ENCODE assay signal across 9 cellular contexts in the genomic region with DNA sequence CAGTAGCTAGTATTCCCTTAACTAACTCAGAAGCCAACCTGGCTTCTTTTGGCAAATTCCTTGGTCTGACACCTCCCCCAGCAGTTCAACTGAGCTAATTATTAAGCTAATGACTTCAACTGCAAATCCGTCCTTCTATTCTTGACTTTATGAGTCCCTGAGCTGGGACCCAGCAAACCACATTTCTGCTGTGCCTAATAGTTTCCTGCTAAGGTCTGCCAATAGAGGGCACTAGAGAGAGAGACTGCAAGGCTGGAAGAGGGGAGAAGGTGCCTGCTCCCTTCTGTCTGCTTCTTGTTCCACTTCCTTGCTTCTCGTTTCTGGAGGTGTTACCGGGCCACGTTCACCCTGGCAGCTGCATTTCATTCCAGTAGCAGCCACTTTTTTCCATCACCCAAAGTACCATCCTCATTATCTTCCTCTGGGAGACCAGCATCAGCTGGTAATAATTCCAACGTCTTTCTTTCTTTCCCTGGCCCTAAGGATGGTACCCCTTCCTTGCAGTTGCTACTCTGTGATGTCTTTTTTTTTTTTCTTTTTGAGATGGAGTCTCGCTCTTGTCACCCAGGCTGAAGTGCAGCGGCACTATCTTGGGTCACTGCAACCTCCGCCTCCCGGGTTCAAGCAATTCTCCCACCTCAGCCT.
A peak's percentile ranks its signal among the peaks of the same experiment; 100 is the strongest.
DNase-seq lines count a peak whose midpoint lies in the region; ATAC-seq and TF ChIP-seq lines count a peak whose summit lies in the region.
"Had no signal": no experiment of that assay in that cellular context is flagged by ENCODE, and none has a peak within 500 bp of the region (broad histone marks: within the 10 kb centered on the region; RNA-seq: fewer than 3 reads in every experiment).

No MANE protein-coding gene starts in this region.

- peak in 3 of 5 donors; percentile 5 to 12 (median 6) for DNase-seq in CD4-positive, alpha-beta memory T cell
- peak; percentile 86 for DNase-seq in Karpas-422
- DNase-seq in RWPE2 (ENCODE audit: low spot score) = no peak
- DNase-seq in erythroblast (lab: John Stamatoyannopoulos, UW) = peak; percentile 38 to 62
- DNase-seq in mucosa of gallbladder (ENCODE audit: low spot score) = peak; percentile 58

- H3K4me1 ChIP-seq in CD4-positive, alpha-beta memory T cell (ENCODE audit: insufficient read depth, low read length) = no peaks in the 10 kb centered on the region
- H3K4me1 ChIP-seq in Karpas-422 (ENCODE audit: low read length) = no peaks in the 10 kb centered on the region
- H3K4me1 ChIP-seq in RWPE2 (ENCODE audit: insufficient read depth, poor library complexity, severe bottlenecking) = peaks cover 11% of the 10 kb centered on the region

- H3K4me3 Mint-ChIP-seq in CD4-positive, alpha-beta memory T cell = no peak overlapping the region
- H3K4me3 Mint-ChIP-seq: T-helper 17 cell had no signal

- H3K9me2 ChIP-seq in Karpas-422 (replicated peaks; ENCODE audit: insufficient read depth, low read length) = no peaks in the 10 kb centered on the region

- H3K27ac Mint-ChIP-seq in CD4-positive, alpha-beta memory T cell = no peak overlapping the region
- H3K27ac Mint-ChIP-seq: T-helper 17 cell had no signal

- no peak overlapping the region for H3K4me3 ChIP-seq in CD4-positive, alpha-beta memory T cell (ENCODE audit: low read length in 2 of 2)
- H3K4me3 ChIP-seq in Karpas-422 (ENCODE audit: low read length) (no peak overlapping the region), RWPE2 (ENCODE audit: severe bottlenecking) (no peak overlapping the region)

- no peak overlapping the region for H2AFZ ChIP-seq in Karpas-422 (ENCODE audit: low read length)

- no peaks in the 10 kb centered on the region for H3K36me3 Mint-ChIP-seq in CD4-positive, alpha-beta memory T cell

- no peaks in the 10 kb centered on the region for H3K36me3 ChIP-seq in CD4-positive, alpha-beta memory T cell (ENCODE audit: insufficient read depth, low read length)
- H3K36me3 ChIP-seq in Karpas-422 (ENCODE audit: insufficient read depth, low read length) (no peaks in the 10 kb centered on the region), RWPE2 (ENCODE audit: low read depth) (no peaks in the 10 kb centered on the region)

- H4K20me1 ChIP-seq in Karpas-422 (ENCODE audit: insufficient read depth, low read depth, low read length) = no peaks in the 10 kb centered on the region

- peak; percentile 60 for ATAC-seq in GM18870 (IDR thresholded peaks at IDR 0.05; ENCODE audit: unreplicated experiment)
- ATAC-seq in RWPE2 (ENCODE audit: low read depth) = no peak
- ATAC-seq in GM21717 (IDR thresholded peaks at IDR 0.05; ENCODE audit: unreplicated experiment) = no peak
- no peak for ATAC-seq in HG02763 (IDR thresholded peaks at IDR 0.05; ENCODE audit: unreplicated experiment)
- ATAC-seq: T-helper 17 cell had no signal

- H3K9ac ChIP-seq in Karpas-422 (ENCODE audit: low read length) = no peak overlapping the region

- CTCF ChIA-PET in CD4-positive, alpha-beta memory T cell (lab: Charles Lee; ENCODE audit: partially characterized antibody) = interaction anchor here (0.7 to 2.2 kb wide), 14 partner anchors 9 to 135 kb away, joined by 3 to 15 read pairs (median 4); no protein-coding TSS in a partner anchor

- H3K4me1 Mint-ChIP-seq in CD4-positive, alpha-beta memory T cell = peaks cover 0 to 3% (median 0%) of the 10 kb centered on the region in 4 donors

- POLR2A ChIA-PET in CD4-positive, alpha-beta memory T cell (lab: Charles Lee; ENCODE audit: partially characterized antibody) = interaction anchor here (1.3 kb wide), 1 partner anchor 40 kb away, joined by 5 read pairs; no protein-coding TSS in a partner anchor

- no peak overlapping the region for H3K27ac ChIP-seq in CD4-positive, alpha-beta memory T cell (ENCODE audit: low read depth, low read length)
- H3K27ac ChIP-seq in Karpas-422 (ENCODE audit: low read length) (no peak overlapping the region), RWPE2 (ENCODE audit: poor library complexity, severe bottlenecking) (no peak overlapping the region)

- no peaks in the 10 kb centered on the region for H3K27me3 ChIP-seq in CD4-positive, alpha-beta memory T cell (ENCODE audit: insufficient read depth, low read length)
- H3K27me3 ChIP-seq in Karpas-422 (ENCODE audit: low read length) = no peaks in the 10 kb centered on the region
- no peaks in the 10 kb centered on the region for H3K27me3 ChIP-seq in RWPE2 (ENCODE audit: insufficient read depth, poor library complexity, severe bottlenecking)

- no peaks in the 10 kb centered on the region for H3K9me3 ChIP-seq in CD4-positive, alpha-beta memory T cell (ENCODE audit: control insufficient read depth in 1 of 2, low read length in 2 of 2)
- H3K9me3 ChIP-seq in Karpas-422 (ENCODE audit: low read length) (no peaks in the 10 kb centered on the region), RWPE2 (ENCODE audit: severe bottlenecking) (peaks cover 2% of the 10 kb centered on the region)

- intact Hi-C loops in CD4-positive, alpha-beta memory T cell (cut with micrococcal nuclease) = no loop called here

- no peaks in the 10 kb centered on the region for H3K79me2 ChIP-seq in Karpas-422 (ENCODE audit: low read length)

- TF ChIP-seq CTCF in RWPE2 (IDR thresholded peaks at IDR 0.05; ENCODE audit: poor library complexity, severe bottlenecking) = peak; percentile 64

- no peaks in the 10 kb centered on the region for H3K27me3 Mint-ChIP-seq in CD4-positive, alpha-beta memory T cell

- no peak overlapping the region for H3K4me2 ChIP-seq in Karpas-422 (ENCODE audit: low read depth, low read length, poor library complexity, severe bottlenecking)

- TF ChIP-seq POLR2A in erythroblast (IDR thresholded peaks at IDR 0.05; ENCODE audit: low read length) = no peak

- H3K9me3 Mint-ChIP-seq in CD4-positive, alpha-beta memory T cell = peaks cover 0 to 2% (median 0%) of the 10 kb centered on the region in 8 donors
